Comparison of ENCODE assay signal across 8 cellular contexts in the genomic region with DNA sequence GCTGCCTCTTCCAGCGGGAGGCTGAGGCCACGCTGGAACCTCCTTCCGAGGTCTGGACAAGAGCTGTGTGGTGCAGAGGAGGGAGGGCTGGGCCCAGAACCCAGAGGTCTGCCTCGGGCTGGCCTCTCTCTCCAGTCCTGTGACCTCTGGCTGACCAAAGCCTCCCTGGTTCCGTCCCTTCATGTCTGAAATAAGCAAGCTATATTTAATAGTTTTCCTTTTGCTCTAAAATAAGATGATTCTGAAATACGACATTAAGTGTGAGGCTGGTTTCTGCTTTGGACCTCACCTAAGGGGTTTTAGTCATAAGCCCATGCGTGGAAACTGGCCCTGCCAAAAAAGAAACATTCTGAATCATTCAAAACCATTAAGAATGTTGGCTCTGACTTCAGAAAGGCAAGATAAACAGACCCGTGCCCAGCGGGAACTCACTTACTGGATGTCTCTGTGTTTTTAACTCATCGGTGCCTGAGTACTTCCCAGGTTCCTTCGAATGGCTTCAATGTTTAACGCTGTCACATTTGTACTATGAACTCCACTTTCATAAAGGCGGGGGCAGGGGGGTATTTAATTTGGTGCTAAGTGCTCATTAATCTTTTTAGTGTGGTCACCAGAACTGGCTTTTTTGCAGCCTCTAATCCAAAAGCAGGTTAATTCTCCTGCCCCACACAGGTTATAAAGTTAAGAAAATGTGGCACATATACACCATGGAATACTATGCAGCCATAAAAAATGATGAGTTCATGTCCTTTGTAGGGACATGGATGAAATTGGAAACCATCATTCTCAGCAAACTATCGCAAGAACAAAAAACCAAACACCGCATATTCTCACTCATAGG.
DNase-seq lines count a peak whose midpoint lies in the region; ATAC-seq, FAIRE-seq and TF ChIP-seq lines count a peak whose summit lies in the region.

No MANE protein-coding gene starts in this region.

- TF ChIP-seq CTCF in choroid plexus epithelial cell (conservative IDR thresholded peaks at IDR 0.05; ENCODE audit: low read depth, low read length): no peak

- DNase-seq in M059J (ENCODE audit: low read depth) (peak; percentile 99), choroid plexus epithelial cell (ENCODE audit: low read depth) (peak; percentile 98), AML-193 (lab: John Stamatoyannopoulos, UW) (no peak)

- H3K9me3 ChIP-seq in mesodermal cell (ENCODE audit: control insufficient read depth, low read length): no peaks in the 10 kb centered on the region

- peak; percentile 72 for FAIRE-seq in A204.1 (lab: Jason Lieb, UNC)

- no peak for ATAC-seq in activated CD4-positive, CD25-positive, alpha-beta regulatory T cell treated with anti-CD3 and anti-CD28 coated beads, Interleukin-2, amount 50 U/mL, for 24 hours
- ATAC-seq in GM21528 (IDR thresholded peaks at IDR 0.05; ENCODE audit: low FRiP score, unreplicated experiment): no peak
- no peak for ATAC-seq in GM18502 (IDR thresholded peaks at IDR 0.05; ENCODE audit: poor library complexity, unreplicated experiment)

- H3K36me3 ChIP-seq in mesodermal cell (ENCODE audit: control insufficient read depth, insufficient read depth, low read length): peaks cover 59% of the 10 kb centered on the region

- WGBS in mesodermal cell (ENCODE audit: insufficient coverage in 2 of 2), 2 experiments: 63 to 71% methylated on average over 6 to 8 of the region's 15 CpGs

- H3K4me3 ChIP-seq in choroid plexus epithelial cell (ENCODE audit: low read depth, low read length) (peak overlapping the region; percentile 15), mesodermal cell (ENCODE audit: extremely low read depth, insufficient read depth, low read length, poor library complexity, severe bottlenecking) (no peak overlapping the region)

- peaks cover 85% of the 10 kb centered on the region for H3K4me1 ChIP-seq in mesodermal cell (ENCODE audit: control insufficient read depth, insufficient read depth, low read length, poor library complexity, severe bottlenecking)

- peak overlapping the region; percentile 87 for H3K27ac ChIP-seq in mesodermal cell (ENCODE audit: low read depth, low read length, severe bottlenecking)

Comparison
In these comparisons a context has a peak if more than half of its experiments do, and no peak if none do; other contexts are left out.
1. DNase-seq: peak in M059J (single experiment) and choroid plexus epithelial cell (single experiment); none in AML-193 (0 of 2).